Comparison of ENCODE assay signal across 8 cellular contexts in genomic region chr17:49574945-49575523, GRCh38. TPM values are rescaled to one million over a fixed set of nuclear protein-coding genes. Genes with fewer than 3 reads are reported as not detected.
DNase-seq lines count a peak whose midpoint lies in the region; ATAC-seq and TF ChIP-seq lines count a peak whose summit lies in the region.

No MANE protein-coding gene starts in this region.

- H3K36me3 Mint-ChIP-seq in activated naive CD4-positive, alpha-beta T cell treated with anti-CD3 and anti-CD28 coated beads, Interleukin-2, amount 50 U/mL, for 24 hours, result no peaks in the 10 kb centered on the region
- no peaks in the 10 kb centered on the region for H3K36me3 Mint-ChIP-seq in activated naive CD4-positive, alpha-beta T cell treated with anti-CD3 and anti-CD28 coated beads, Interleukin-2, amount 50 U/mL, for 72 hours

- H3K9me3 ChIP-seq in mesodermal cell (ENCODE audit: control insufficient read depth, low read length), result no peaks in the 10 kb centered on the region

- H3K27ac ChIP-seq in mesodermal cell (ENCODE audit: low read depth, low read length, severe bottlenecking) (no peak overlapping the region), urinary bladder (ENCODE audit: low read depth) (no peak overlapping the region)

- H3K4me3 ChIP-seq in cardiac fibroblast (replicated peaks in 1 of 2; ENCODE audit: low read depth in 2 of 2, low read length in 2 of 2) (peak overlapping the region; percentile 15 to 33), mesodermal cell (ENCODE audit: extremely low read depth, insufficient read depth, low read length, poor library complexity, severe bottlenecking) (peak overlapping the region; percentile 19), urinary bladder (ENCODE audit: low read depth, low read length) (peak overlapping the region; percentile 62)

- peaks cover 3% of the 10 kb centered on the region for H3K4me1 Mint-ChIP-seq in activated naive CD4-positive, alpha-beta T cell treated with anti-CD3 and anti-CD28 coated beads, Interleukin-2, amount 50 U/mL, for 24 hours

- peaks cover 23% of the 10 kb centered on the region for H3K27me3 Mint-ChIP-seq in activated naive CD4-positive, alpha-beta T cell treated with anti-CD3 and anti-CD28 coated beads, Interleukin-2, amount 50 U/mL, for 24 hours

- no peak overlapping the region for H3K27ac Mint-ChIP-seq in activated naive CD4-positive, alpha-beta T cell treated with anti-CD3 and anti-CD28 coated beads, Interleukin-2, amount 50 U/mL, for 24 hours
- H3K27ac Mint-ChIP-seq in activated naive CD4-positive, alpha-beta T cell treated with anti-CD3 and anti-CD28 coated beads, Interleukin-2, amount 50 U/mL, for 72 hours, result no peak overlapping the region

- WGBS in mesodermal cell (ENCODE audit: insufficient coverage in 2 of 2), 2 experiments, result 0 to 27% methylated on average over 2 to 9 of the region's 11 CpGs
- 25% methylated on average over 11 of the region's 11 CpGs for WGBS in urinary bladder

- peak overlapping the region; percentile 57 for H3K4me3 Mint-ChIP-seq in activated naive CD4-positive, alpha-beta T cell treated with anti-CD3 and anti-CD28 coated beads, Interleukin-2, amount 50 U/mL, for 24 hours

- DNase-seq in activated naive CD4-positive, alpha-beta T cell treated with anti-CD3 and anti-CD28 coated beads, Interleukin-2, amount 50 U/mL, for 72 hours (ENCODE audit: low spot score in 2 of 2), result no peak
- DNase-seq in cardiac fibroblast (ENCODE audit: low read depth in 2 of 2) (no peak), HPDE6-E6E7 (ENCODE audit: extremely low spot score) (no peak), SW480 (ENCODE audit: low spot score) (no peak)

- no peaks in the 10 kb centered on the region for H3K36me3 ChIP-seq in mesodermal cell (ENCODE audit: control insufficient read depth, insufficient read depth, low read length)
- no peaks in the 10 kb centered on the region for H3K36me3 ChIP-seq in urinary bladder (ENCODE audit: insufficient read depth)

- no peak for ATAC-seq in activated naive CD4-positive, alpha-beta T cell treated with anti-CD3 and anti-CD28 coated beads, Interleukin-2, amount 50 U/mL, for 72 hours
- ATAC-seq in GM21367 (IDR thresholded peaks at IDR 0.05; ENCODE audit: unreplicated experiment), result no peak

- no peak for TF ChIP-seq CTCF in cardiac fibroblast (IDR thresholded peaks at IDR 0.05; ENCODE audit: low read depth, low read length)

- H3K4me1 ChIP-seq in mesodermal cell (ENCODE audit: control insufficient read depth, insufficient read depth, low read length, poor library complexity, severe bottlenecking), result peaks cover 5% of the 10 kb centered on the region
- H3K4me1 ChIP-seq in urinary bladder (ENCODE audit: insufficient read depth), result no peaks in the 10 kb centered on the region

- no peaks in the 10 kb centered on the region for H3K9me3 Mint-ChIP-seq in activated naive CD4-positive, alpha-beta T cell treated with anti-CD3 and anti-CD28 coated beads, Interleukin-2, amount 50 U/mL, for 24 hours
- no peaks in the 10 kb centered on the region for H3K9me3 Mint-ChIP-seq in activated naive CD4-positive, alpha-beta T cell treated with anti-CD3 and anti-CD28 coated beads, Interleukin-2, amount 50 U/mL, for 72 hours

RNA-seq across cellular contexts. Expression of gene NXPH3, which starts 0.6 kb away (rescaled TPM):
- under 1 TPM; 0.14 to 0.23 TPM for total RNA-seq in activated naive CD4-positive, alpha-beta T cell treated with anti-CD3 and anti-CD28 coated beads, Interleukin-2, amount 50 U/mL, for 72 hours
- polyA plus RNA-seq in mesodermal cell (2013, experiment 1 of 2), result 2.1 TPM
- polyA plus RNA-seq in mesodermal cell (2013, experiment 2 of 2), result 2.1 TPM
- total RNA-seq in urinary bladder, result 1.6 TPM
- polyA plus RNA-seq in urinary bladder, result 26.4 TPM
